8 cellular contexts compared by ENCODE assay signal in the genomic region with DNA sequence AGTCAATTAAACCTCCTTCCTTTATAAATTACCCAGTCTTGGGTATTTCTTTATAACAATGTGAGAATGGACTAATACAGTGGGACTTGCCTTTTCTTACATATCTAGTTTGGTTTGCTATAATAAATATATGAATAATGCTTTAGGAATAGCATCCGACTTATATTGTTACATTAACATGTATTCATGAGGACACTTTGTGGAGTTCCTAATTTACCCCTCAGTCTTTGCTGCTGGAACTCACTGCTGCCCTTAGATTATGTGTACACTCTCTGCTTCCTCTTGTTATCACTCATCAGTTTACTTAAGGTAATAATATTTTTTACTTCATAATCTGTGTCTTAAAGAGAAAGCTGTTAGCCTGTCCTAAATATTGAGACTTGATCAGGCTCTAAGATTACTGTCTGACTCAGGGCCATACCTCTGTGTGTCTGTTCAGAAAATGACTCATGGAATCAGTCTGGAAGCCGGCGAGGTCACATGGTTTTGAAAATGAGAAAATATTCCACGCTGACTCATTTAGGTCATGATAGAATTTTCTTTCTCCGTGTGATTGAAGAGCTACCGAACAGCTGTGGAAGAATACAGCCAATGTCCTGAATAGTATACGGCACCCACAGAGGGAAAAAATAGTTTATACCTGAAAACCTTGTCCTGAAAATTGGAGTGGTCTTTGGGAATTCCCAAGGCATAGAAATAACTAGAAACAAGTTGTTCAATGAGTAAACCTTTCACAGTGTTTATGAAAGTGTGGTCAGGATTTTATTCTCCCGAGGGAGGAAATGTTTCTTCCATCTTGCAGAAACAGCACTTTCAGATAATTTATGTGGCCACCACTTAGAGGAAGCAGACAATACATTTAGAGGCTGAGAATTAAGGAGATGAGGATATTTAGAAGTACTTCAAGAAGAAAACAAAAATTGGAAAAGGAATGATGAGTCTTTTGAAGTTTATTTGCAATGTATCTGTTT.
A peak's percentile ranks its signal among the peaks of the same experiment; 100 is the strongest.
DNase-seq lines count a peak whose midpoint lies in the region; ATAC-seq and TF ChIP-seq lines count a peak whose summit lies in the region.

No MANE protein-coding gene starts in this region.

- CTCF ChIA-PET in Panc1 (lab: Charles Lee): no interaction called here

- peak overlapping the region; percentile 12 to 30; a peak in 2 of 4 replicates for H3K4me3 ChIP-seq in Panc1 (ENCODE audit: low read depth in 2 of 2, low read length in 2 of 2)
- no peak overlapping the region for H3K4me3 ChIP-seq in neuron (ENCODE audit: low read length)
- peak overlapping the region in 1 of 2 donors; percentile 79 for H3K4me3 ChIP-seq in aorta (ENCODE audit: low read length in 2 of 2)
- no peak overlapping the region for H3K4me3 ChIP-seq in prostate gland

- in situ Hi-C loops in Panc1 (cut with HindIII; ENCODE audit: low pct_unique_long_range_greater_than_20kb, low sequenced_read_pairs): no loop called here

- no peaks in the 10 kb centered on the region for H3K9me3 ChIP-seq in Panc1 (ENCODE audit: control insufficient read depth, insufficient read depth, low read depth, low read length)
- H3K9me3 ChIP-seq in neuron (ENCODE audit: low read length): no peaks in the 10 kb centered on the region
- no peaks in the 10 kb centered on the region for H3K9me3 ChIP-seq in aorta (ENCODE audit: control insufficient read depth, low read length)
- H3K9me3 ChIP-seq in prostate gland: no peaks in the 10 kb centered on the region

- H3K36me3 ChIP-seq in Panc1 (ENCODE audit: control insufficient read depth, insufficient read depth, low read length) (no peaks in the 10 kb centered on the region), neuron (ENCODE audit: insufficient read depth, low read length) (no peaks in the 10 kb centered on the region), aorta (ENCODE audit: control insufficient read depth in 1 of 2, insufficient read depth in 2 of 2, low read length in 1 of 2) (no peaks in the 10 kb centered on the region), prostate gland (no peaks in the 10 kb centered on the region)

- intact Hi-C loops in Panc1 (cut with micrococcal nuclease; ENCODE audit: unreplicated experiment) (no loop called here), aorta (cut with DNase I) (loop anchor here in 1 of 2 donors (5.0 kb wide), 1 partner anchor 93 kb away; no protein-coding TSS in a partner anchor), prostate gland (cut with DNase I) (no loop called here)

- peak; percentile 88 for ATAC-seq in HG02798 (IDR thresholded peaks at IDR 0.05; ENCODE audit: poor library complexity, unreplicated experiment)
- ATAC-seq in Panc1: peak; percentile 98
- peak; percentile 94 for ATAC-seq in aorta (ENCODE audit: low FRiP score)

- DNase-seq in NOMO-1 treated with DMSO at 0.1 percent for 48 hours (lab: John Stamatoyannopoulos, UW; ENCODE audit: unreplicated experiment): peak; percentile 4
- DNase-seq in NOMO-1 treated with dmso at 0.1 percent for 144 hours (lab: John Stamatoyannopoulos, UW; ENCODE audit: unreplicated experiment): no peak
- peak; percentile 81 for DNase-seq in Panc1 (ENCODE audit: low read depth, low spot score)
- peak; percentile 98 for DNase-seq in dedifferentiated amniotic fluid mesenchymal stem cell (ENCODE audit: extremely low spot score)
- DNase-seq in aorta: peak in 1 of 2 donors; percentile 64
- no peak for DNase-seq in prostate gland (ENCODE audit: low spot score)

- no peak for TF ChIP-seq POLR2A in prostate gland (IDR thresholded peaks at IDR 0.05)

- WGBS in aorta, 2 donors: 9 to 10% methylated on average over 8 of the region's 8 CpGs
- 41% methylated on average over 8 of the region's 8 CpGs for WGBS in prostate gland

- POLR2A ChIA-PET in Panc1 (lab: Charles Lee): no interaction called here

- no TSS peak for BruUV-seq in Panc1 (replicated peaks; lab: Mats Ljungman, UMichigan)

- H3K27me3 ChIP-seq in Panc1 (ENCODE audit: control insufficient read depth, insufficient read depth, low read length) (no peaks in the 10 kb centered on the region), neuron (ENCODE audit: insufficient read depth, low read length) (no peaks in the 10 kb centered on the region), aorta (ENCODE audit: control insufficient read depth in 1 of 2, insufficient read depth in 2 of 2, low read length in 1 of 2) (no peaks in the 10 kb centered on the region), prostate gland (replicated peaks; ENCODE audit: insufficient read depth) (no peaks in the 10 kb centered on the region)

- H2AFZ ChIP-seq in neuron (ENCODE audit: low read depth, low read length): peak overlapping the region; percentile 36

- H3K4me1 ChIP-seq in Panc1 (ENCODE audit: control insufficient read depth, insufficient read depth, low read length) (no peaks in the 10 kb centered on the region; the same call in 1 of the 2 replicates), neuron (ENCODE audit: insufficient read depth, low read length) (peaks cover 4% of the 10 kb centered on the region), aorta (ENCODE audit: control insufficient read depth in 1 of 2, insufficient read depth in 2 of 2, low read length in 2 of 2) (peaks cover 0 to 3% of the 10 kb centered on the region in 2 donors), prostate gland (replicated peaks) (no peaks in the 10 kb centered on the region)

- TF ChIP-seq CTCF in Panc1 (IDR thresholded peaks at IDR 0.05) (no peak), prostate gland (IDR thresholded peaks at IDR 0.05) (no peak)

- H3K27ac ChIP-seq in Panc1 (ENCODE audit: low read length): peak overlapping the region; percentile 76
- H3K27ac ChIP-seq in aorta (ENCODE audit: low read depth in 1 of 2, low read length in 2 of 2): peak overlapping the region; percentile 57 to 67
- H3K27ac ChIP-seq in prostate gland: peak overlapping the region in 1 of 2 donors; percentile 24

Comparison
In these comparisons a context has a peak if more than half of its experiments do, and no peak if none do; other contexts are left out.
1. DNase-seq: peak in NOMO-1 treated with DMSO at 0.1 percent for 48 hours (single experiment), Panc1 (single experiment) and dedifferentiated amniotic fluid mesenchymal stem cell (single experiment); none in NOMO-1 treated with dmso at 0.1 percent for 144 hours (single experiment) and prostate gland (single experiment).
2. H3K4me3 ChIP-seq: peak in Panc1 (2 of 2); none in neuron (single experiment) and prostate gland (0 of 2).
3. Peak in every context shown above with its lines, with median percentiles within 50 percentile points of each other: ATAC-seq.